In genomic region chr16:87076950-87077749, GRCh38 we compare ENCODE assay signal across 8 cellular contexts.
DNase-seq lines count a peak whose midpoint lies in the region; TF ChIP-seq lines count a peak whose summit lies in the region.

No MANE protein-coding gene starts in this region.

- DNase-seq in ACHN (peak; percentile 76), GM10248 (ENCODE audit: extremely low spot score) (peak; percentile 67), NOMO-1 treated with DMSO at 0.1 percent for 48 hours (lab: John Stamatoyannopoulos, UW; ENCODE audit: unreplicated experiment) (peak; percentile 63), astrocyte of the spinal cord (ENCODE audit: low read depth, low spot score) (peak; percentile 46), transverse colon (peak; percentile 67), prostate gland (ENCODE audit: low spot score) (no peak)
- no peak for DNase-seq in effector CD4-positive, alpha-beta T cell

- intact Hi-C loops in transverse colon (cut with DNase I; ENCODE audit: low total_unique reads) = no loop called here
- intact Hi-C loops in prostate gland (cut with DNase I) = no loop called here

- peak; percentile 61 to 77 for TF ChIP-seq RAD21 in liver (IDR thresholded peaks at IDR 0.05)

- TF ChIP-seq CTCF in GM10248 (IDR thresholded peaks at IDR 0.05; ENCODE audit: control extremely low read depth, extremely low read depth, low read depth, missing control alignments) (peak; percentile 51), astrocyte of the spinal cord (IDR thresholded peaks at IDR 0.05; ENCODE audit: low read depth, low read length) (peak; percentile 73), liver (IDR thresholded peaks at IDR 0.05; ENCODE audit: low read depth, low read length, missing input control) (peak; percentile 51), transverse colon (IDR thresholded peaks at IDR 0.05) (peak; percentile 20 to 55 (median 44)), prostate gland (IDR thresholded peaks at IDR 0.05) (peak in 2 of 4 experiments; percentile 15 to 32)

- no peak overlapping the region for H3K27ac ChIP-seq in liver (ENCODE audit: low read depth in 1 of 2, low read length in 2 of 2)
- no peak overlapping the region for H3K27ac ChIP-seq in transverse colon
- no peak overlapping the region for H3K27ac ChIP-seq in prostate gland

- CTCF ChIA-PET in GM10248 (lab: Yijun Ruan, JAX) = interaction anchor here (0.9 to 2.6 kb wide), 8 partner anchors 10 to 513 kb away, joined by 3 to 17 read pairs (median 4); no protein-coding TSS in a partner anchor

- H3K4me3 ChIP-seq in astrocyte of the spinal cord (ENCODE audit: low read depth, low read length) = no peak overlapping the region
- H3K4me3 ChIP-seq in liver (ENCODE audit: low read depth in 1 of 3, low read length in 3 of 3) = no peak overlapping the region
- no peak overlapping the region for H3K4me3 ChIP-seq in transverse colon
- H3K4me3 ChIP-seq in prostate gland = no peak overlapping the region

- in situ Hi-C loops in ACHN (cut with HindIII; ENCODE audit: low pct_ligation_motif_present, low pct_unique_long_range_greater_than_20kb, low sequenced_read_pairs) = no loop called here
- in situ Hi-C loops in astrocyte of the spinal cord (cut with HindIII; ENCODE audit: low sequenced_read_pairs) = no loop called here
- in situ Hi-C loops in transverse colon (cut with MboI; ENCODE audit: low pct_ligation_motif_present in 1 of 4, low pct_unique_long_range_greater_than_20kb in 1 of 4, low sequenced_read_pairs in 3 of 4) = loop anchor here in 1 of 4 donors (10.0 kb wide), 1 partner anchor 522 kb away; the partner anchor contains the start of gene MTHFSD

- H3K9me3 ChIP-seq in liver (ENCODE audit: control insufficient read depth in 4 of 4, low read length in 3 of 4) = peaks cover 0 to 23% (median 6%) of the 10 kb centered on the region in 4 donors
- H3K9me3 ChIP-seq in transverse colon = peaks cover 14 to 21% of the 10 kb centered on the region in 2 donors
- H3K9me3 ChIP-seq in prostate gland = no peaks in the 10 kb centered on the region

- whole genome bisulfite sequencing in liver = 66% methylated on average over 13 of the region's 13 CpGs
- WGBS in transverse colon (ENCODE audit: low coverage in 1 of 2), 2 donors = 73% methylated on average over 11 of the region's 13 CpGs; no CpG with 5 or more reads in 1 of the 2 donors
- WGBS in prostate gland = 69% methylated on average over 11 of the region's 13 CpGs

- POLR2A ChIA-PET in GM10248 (lab: Yijun Ruan, JAX) = no interaction called here

- H3K9ac ChIP-seq in liver (ENCODE audit: low read depth in 1 of 2, low read length in 2 of 2) = no peak overlapping the region

- no peak for TF ChIP-seq POLR2A in transverse colon (IDR thresholded peaks at IDR 0.05)
- TF ChIP-seq POLR2A in prostate gland (IDR thresholded peaks at IDR 0.05) = no peak

- no peak for TF ChIP-seq EP300 in transverse colon (IDR thresholded peaks at IDR 0.05; ENCODE audit: low read depth)

- H3K27me3 ChIP-seq in liver (ENCODE audit: control insufficient read depth in 4 of 4, insufficient read depth in 4 of 4, low read length in 3 of 4) = peaks cover 0 to 5% (median 0%) of the 10 kb centered on the region in 4 donors
- peaks cover 5% of the 10 kb centered on the region for H3K27me3 ChIP-seq in transverse colon
- H3K27me3 ChIP-seq in prostate gland (replicated peaks; ENCODE audit: insufficient read depth) = peaks cover 3% of the 10 kb centered on the region

- H3K4me1 ChIP-seq in liver (ENCODE audit: control insufficient read depth in 4 of 4, insufficient read depth in 4 of 4, low read length in 3 of 4) (no peaks in the 10 kb centered on the region), transverse colon (no peaks in the 10 kb centered on the region), prostate gland (replicated peaks) (no peaks in the 10 kb centered on the region)

- no peaks in the 10 kb centered on the region for H3K36me3 ChIP-seq in liver (ENCODE audit: control insufficient read depth in 4 of 4, insufficient read depth in 3 of 4, low read depth in 1 of 4, low read length in 3 of 4)
- no peaks in the 10 kb centered on the region for H3K36me3 ChIP-seq in transverse colon
- H3K36me3 ChIP-seq in prostate gland = no peaks in the 10 kb centered on the region

TF ChIP-seq in liver, 16 proteins besides CTCF, POLR2A, EP300 and RAD21:
- TF ChIP-seq RXRA (IDR thresholded peaks at IDR 0.05) = peak in 1 of 2 donors; percentile 40
- TF ChIP-seq HNF4A (conservative IDR thresholded peaks at IDR 0.05) = peak in 1 of 2 donors; percentile 9
- TF ChIP-seq FOXA2 (IDR thresholded peaks at IDR 0.05) = no peak
- TF ChIP-seq GABPA (IDR thresholded peaks at IDR 0.05 in 1 of 2, conservative IDR thresholded peaks at IDR 0.05 in 1 of 2) = no peak
- TF ChIP-seq NR2F2 (IDR thresholded peaks at IDR 0.05) = peak; percentile 47
- TF ChIP-seq SP1 (IDR thresholded peaks at IDR 0.05) = no peak
TF ChIP-seq in liver: peak in this region for 3.

Comparison
In these comparisons a context has a peak if more than half of its experiments do, and no peak if none do; other contexts are left out.
1. DNase-seq: peak in ACHN (single experiment), GM10248 (single experiment), NOMO-1 treated with DMSO at 0.1 percent for 48 hours (single experiment), astrocyte of the spinal cord (single experiment) and transverse colon (single experiment); none in effector CD4-positive, alpha-beta T cell (single experiment) and prostate gland (single experiment).